Comparison of ENCODE assay signal across 15 cellular contexts in genomic region chr5:110045153-110045552, GRCh38.
A peak's percentile ranks its signal among the peaks of the same experiment; 100 is the strongest.
DNase-seq lines count a peak whose midpoint lies in the region; ATAC-seq and TF ChIP-seq lines count a peak whose summit lies in the region.
"Had no signal": no experiment of that assay in that cellular context is flagged by ENCODE, and none has a peak within 500 bp of the region (broad histone marks: within the 10 kb centered on the region; RNA-seq: fewer than 3 reads in every experiment).

No MANE protein-coding gene starts in this region.

- H3K4me3 ChIP-seq in breast epithelium (no peak overlapping the region), fibroblast of mammary gland (ENCODE audit: control insufficient read depth, low read depth, low read length) (no peak overlapping the region)
- H3K4me3 ChIP-seq: dorsolateral prefrontal cortex, pancreas had no signal

- H3K4me3 Mint-ChIP-seq in MCF 10A (ENCODE audit: unreplicated experiment) (no peak overlapping the region), type B pancreatic cell (no peak overlapping the region)
- no peak overlapping the region for H3K4me3 Mint-ChIP-seq in activated CD4-positive, alpha-beta T cell treated with anti-CD3 and anti-CD28 coated beads for 36 hours

- no TSS peak for BruUV-seq in MCF 10A (replicated peaks; lab: Mats Ljungman, UMichigan)

- no peaks in the 10 kb centered on the region for H3K9me3 ChIP-seq in breast epithelium
- H3K9me3 ChIP-seq: pancreas had no signal

- DNase-seq in MCF 10A (ENCODE audit: unreplicated experiment): peak; percentile 13
- no peak for DNase-seq in breast epithelium (ENCODE audit: low spot score in 2 of 2)
- peak; percentile 51 for DNase-seq in fibroblast of mammary gland (ENCODE audit: low read depth)
- no peak for DNase-seq in type B pancreatic cell (ENCODE audit: extremely low spot score, unreplicated experiment)
- DNase-seq in activated CD4-positive, alpha-beta T cell treated with anti-CD3 and anti-CD28 coated beads for 36 hours: no peak
- DNase-seq in SKM-1 treated with dmso at 0.1 percent for 144 hours (lab: John Stamatoyannopoulos, UW; ENCODE audit: unreplicated experiment): no peak
- DNase-seq: ACHN; activated CD4-positive, alpha-beta T cell treated with anti-CD3 and anti-CD28 coated beads for 1 hour; dorsolateral prefrontal cortex; islet precursor cell; MV-4-11; pancreas; SW 1271 had no signal

- no peak for TF ChIP-seq POLR2A in breast epithelium (IDR thresholded peaks at IDR 0.05)

- TF ChIP-seq CTCF in MCF 10A (IDR thresholded peaks at IDR 0.05; ENCODE audit: unreplicated experiment): no peak
- no peak for TF ChIP-seq CTCF in breast epithelium (IDR thresholded peaks at IDR 0.05)
- peak; percentile 65 for TF ChIP-seq CTCF in VCaP (conservative IDR thresholded peaks at IDR 0.05)
- peak; percentile 50 for TF ChIP-seq CTCF in fibroblast of mammary gland (conservative IDR thresholded peaks at IDR 0.05; ENCODE audit: control insufficient read depth, insufficient read depth, low read depth, low read length)
- TF ChIP-seq CTCF in type B pancreatic cell (conservative IDR thresholded peaks at IDR 0.05): peak; percentile 35

- intact Hi-C loops in MCF 10A (cut with micrococcal nuclease) (no loop called here), breast epithelium (cut with DNase I; ENCODE audit: low total_unique reads) (no loop called here)
- intact Hi-C loops in activated CD4-positive, alpha-beta T cell treated with anti-CD3 and anti-CD28 coated beads for 36 hours (cut with DNase I, micrococcal nuclease): no loop called here

- ATAC-seq in HG02981 (IDR thresholded peaks at IDR 0.05; ENCODE audit: unreplicated experiment): no peak
- no peak for ATAC-seq in activated CD4-positive, alpha-beta T cell treated with anti-CD3 and anti-CD28 coated beads for 36 hours
- ATAC-seq: pancreas had no signal

- H3K36me3 Mint-ChIP-seq in MCF 10A (ENCODE audit: insufficient read depth, unreplicated experiment): no peaks in the 10 kb centered on the region
- no peaks in the 10 kb centered on the region for H3K36me3 Mint-ChIP-seq in type B pancreatic cell
- peaks cover 11% of the 10 kb centered on the region for H3K36me3 Mint-ChIP-seq in activated CD4-positive, alpha-beta T cell treated with anti-CD3 and anti-CD28 coated beads for 36 hours (ENCODE audit: low read depth)

- H3K36me3 ChIP-seq in breast epithelium: no peaks in the 10 kb centered on the region
- H3K36me3 ChIP-seq: pancreas had no signal

- CTCF ChIA-PET in MCF 10A (lab: Yijun Ruan, JAX): interaction anchor here (0.6 to 1.7 kb wide), 11 partner anchors 11 to 1467 kb away, joined by 3 to 8 read pairs (median 3); partner anchors contain the start of gene STARD4
- CTCF ChIA-PET in activated CD4-positive, alpha-beta T cell treated with anti-CD3 and anti-CD28 coated beads for 36 hours (lab: Charles Lee): interaction anchor here (1.2 kb wide), 2 partner anchors 12 to 20 kb away, joined by 3 read pairs; no protein-coding TSS in a partner anchor

- H3K27ac Mint-ChIP-seq in MCF 10A (ENCODE audit: low read depth, unreplicated experiment) (no peak overlapping the region), type B pancreatic cell (no peak overlapping the region)
- no peak overlapping the region for H3K27ac Mint-ChIP-seq in activated CD4-positive, alpha-beta T cell treated with anti-CD3 and anti-CD28 coated beads for 36 hours

- POLR2A ChIA-PET in MCF 10A (lab: Yijun Ruan, JAX): interaction anchor here (0.9 kb wide), 1 partner anchor 37 kb away, joined by 3 read pairs; no protein-coding TSS in a partner anchor
- POLR2A ChIA-PET in activated CD4-positive, alpha-beta T cell treated with anti-CD3 and anti-CD28 coated beads for 36 hours (lab: Charles Lee): no interaction called here

- H3K4me1 Mint-ChIP-seq in MCF 10A (ENCODE audit: insufficient read depth, unreplicated experiment): no peaks in the 10 kb centered on the region
- peaks cover 7% of the 10 kb centered on the region for H3K4me1 Mint-ChIP-seq in type B pancreatic cell (ENCODE audit: unreplicated experiment)
- peaks cover 11% of the 10 kb centered on the region for H3K4me1 Mint-ChIP-seq in activated CD4-positive, alpha-beta T cell treated with anti-CD3 and anti-CD28 coated beads for 36 hours

- H3K4me1 ChIP-seq in breast epithelium: no peaks in the 10 kb centered on the region
- H3K4me1 ChIP-seq: pancreas had no signal

- peaks cover 44% of the 10 kb centered on the region for H3K9me3 Mint-ChIP-seq in MCF 10A (ENCODE audit: unreplicated experiment)
- H3K9me3 Mint-ChIP-seq in type B pancreatic cell: peaks cover 14% of the 10 kb centered on the region
- H3K9me3 Mint-ChIP-seq in activated CD4-positive, alpha-beta T cell treated with anti-CD3 and anti-CD28 coated beads for 36 hours (ENCODE audit: low read depth): peaks cover 23% of the 10 kb centered on the region

- H3K27ac ChIP-seq in breast epithelium (no peak overlapping the region), VCaP (no peak overlapping the region)
- H3K27ac ChIP-seq: dorsolateral prefrontal cortex, pancreas had no signal

- H3K27me3 Mint-ChIP-seq in MCF 10A (ENCODE audit: insufficient read depth, unreplicated experiment): no peaks in the 10 kb centered on the region
- peaks cover 26% of the 10 kb centered on the region for H3K27me3 Mint-ChIP-seq in type B pancreatic cell
- H3K27me3 Mint-ChIP-seq in activated CD4-positive, alpha-beta T cell treated with anti-CD3 and anti-CD28 coated beads for 36 hours: peaks cover 2% of the 10 kb centered on the region

- no peaks in the 10 kb centered on the region for H3K27me3 ChIP-seq in breast epithelium
- H3K27me3 ChIP-seq: dorsolateral prefrontal cortex, pancreas had no signal

Comparison
In these comparisons a context has a peak if more than half of its experiments do, and no peak if none do; other contexts are left out.
1. DNase-seq: peak in MCF 10A (single experiment) and fibroblast of mammary gland (single experiment); none in breast epithelium (0 of 2), type B pancreatic cell (single experiment), activated CD4-positive, alpha-beta T cell treated with anti-CD3 and anti-CD28 coated beads for 36 hours (single experiment) and SKM-1 treated with dmso at 0.1 percent for 144 hours (single experiment).
2. CTCF ChIP-seq: peak in VCaP (single experiment), fibroblast of mammary gland (single experiment) and type B pancreatic cell (single experiment); none in MCF 10A (single experiment) and breast epithelium (0 of 3).